28 cellular contexts compared by ENCODE assay signal in genomic region chr22:39693943-39694500, GRCh38.
DNase-seq lines count a peak whose midpoint lies in the region; ATAC-seq, FAIRE-seq and TF ChIP-seq lines count a peak whose summit lies in the region.
"Had no signal": no experiment of that assay in that cellular context is flagged by ENCODE, and none has a peak within 500 bp of the region (broad histone marks: within the 10 kb centered on the region; RNA-seq: fewer than 3 reads in every experiment).

No MANE protein-coding gene starts in this region.

- no peak for TF ChIP-seq EP300 in H1 (IDR thresholded peaks at IDR 0.05; ENCODE audit: borderline replicate concordance in 1 of 2, low read depth in 2 of 2, low read length in 2 of 2)

- H3K56ac ChIP-seq in H1 (replicated peaks; ENCODE audit: insufficient read length, low read depth, low read length) = no peak overlapping the region

- intact Hi-C loops in CD4-positive, alpha-beta T cell (cut with DNase I, micrococcal nuclease) = no loop called here
- intact Hi-C loops in breast epithelium (cut with DNase I; ENCODE audit: low total_unique reads) = no loop called here

- FAIRE-seq in H1 (lab: Jason Lieb, UNC) = no peak
- FAIRE-seq: GM12891, HTR-8/SVneo had no signal

- no peaks in the 10 kb centered on the region for H3K36me3 Mint-ChIP-seq in T-helper 1 cell treated with Interleukin-12 subunit alpha and Interleukin-12 subunit beta and Interleukin-4 antibody, amounts not matched to agents 30 μg/mL and 1 μg/mL, for 36 hours (ENCODE audit: low read depth)
- H3K36me3 Mint-ChIP-seq in GM23338 (ENCODE audit: low read depth) (no peaks in the 10 kb centered on the region), neural progenitor cell (no peaks in the 10 kb centered on the region)
- no peaks in the 10 kb centered on the region for H3K36me3 Mint-ChIP-seq in CD4-positive, alpha-beta T cell (ENCODE audit: low read depth)
- H3K36me3 Mint-ChIP-seq: CD8-positive, alpha-beta memory T cell had no signal

- H3K27ac ChIP-seq in GM23338 (ENCODE audit: low read depth) (no peak overlapping the region), H1 (ENCODE audit: low read depth, low read length) (no peak overlapping the region), neural progenitor cell (no peak overlapping the region), breast epithelium (no peak overlapping the region)
- H3K27ac ChIP-seq in CD4-positive, alpha-beta T cell (ENCODE audit: low read depth, low read length) = no peak overlapping the region
- H3K27ac ChIP-seq: 22Rv1, RWPE1, SK-N-MC had no signal

- H3K4me3 Mint-ChIP-seq in T-helper 1 cell treated with Interleukin-12 subunit alpha and Interleukin-12 subunit beta and Interleukin-4 antibody, amounts not matched to agents 30 μg/mL and 1 μg/mL, for 36 hours = no peak overlapping the region
- H3K4me3 Mint-ChIP-seq in GM23338 (no peak overlapping the region), neural progenitor cell (no peak overlapping the region)
- no peak overlapping the region for H3K4me3 Mint-ChIP-seq in CD4-positive, alpha-beta T cell
- H3K4me3 Mint-ChIP-seq: CD8-positive, alpha-beta memory T cell had no signal

- no peaks in the 10 kb centered on the region; the same call in 1 of the 2 replicates for H3K23me2 ChIP-seq in H1 (ENCODE audit: low read depth, low read length)

- CTCF ChIA-PET in H1 (lab: Charles Lee; ENCODE audit: partially characterized antibody) = no interaction called here
- CTCF ChIA-PET in CD4-positive, alpha-beta T cell (lab: Charles Lee) = no interaction called here

- H3F3A ChIP-seq in GM23338 (replicated peaks; ENCODE audit: low read depth) (no peaks in the 10 kb centered on the region), neural progenitor cell (ENCODE audit: low read depth) (peaks cover 9% of the 10 kb centered on the region)

- H3K9me3 ChIP-seq in H1 (ENCODE audit: insufficient read depth in 2 of 2, low read depth in 1 of 2, low read length in 1 of 2) (no peaks in the 10 kb centered on the region), neural progenitor cell (ENCODE audit: low read depth) (no peaks in the 10 kb centered on the region), breast epithelium (no peaks in the 10 kb centered on the region)
- no peaks in the 10 kb centered on the region for H3K9me3 ChIP-seq in CD4-positive, alpha-beta T cell (ENCODE audit: control insufficient read depth, low read length)
- H3K9me3 ChIP-seq: HAP-1 had no signal

- no peaks in the 10 kb centered on the region for H3K9me3 Mint-ChIP-seq in T-helper 1 cell treated with Interleukin-12 subunit alpha and Interleukin-12 subunit beta and Interleukin-4 antibody, amounts not matched to agents 30 μg/mL and 1 μg/mL, for 36 hours
- H3K9me3 Mint-ChIP-seq in GM23338 (no peaks in the 10 kb centered on the region), neural progenitor cell (no peaks in the 10 kb centered on the region)
- H3K9me3 Mint-ChIP-seq in CD4-positive, alpha-beta T cell = no peaks in the 10 kb centered on the region

- no peak overlapping the region for H2BK5ac ChIP-seq in H1 (ENCODE audit: low read depth, low read length)

- no peak overlapping the region for H2BK15ac ChIP-seq in H1 (ENCODE audit: low read length)

- H2AFZ ChIP-seq in GM23338 = peak overlapping the region; percentile 69; the same call in 1 of the 2 replicates
- 0 out of 2 replicates have a peak overlapping the region, but pooled peaks have one; percentile 58 for H2AFZ ChIP-seq in H1 (ENCODE audit: low read length)
- H2AFZ ChIP-seq in neural progenitor cell (replicated peaks) = no peak overlapping the region

- peak overlapping the region; percentile 19; the same call in 1 of the 2 replicates for H3K18ac ChIP-seq in H1 (ENCODE audit: extremely low read depth, low read length)

- H3K4me2 ChIP-seq in GM23338 (no peak overlapping the region), H1 (ENCODE audit: insufficient read depth in 1 of 2, low read depth in 2 of 2, low read length in 2 of 2) (no peak overlapping the region), neural progenitor cell (no peak overlapping the region)

- H3K4me1 Mint-ChIP-seq in T-helper 1 cell treated with Interleukin-12 subunit alpha and Interleukin-12 subunit beta and Interleukin-4 antibody, amounts not matched to agents 30 μg/mL and 1 μg/mL, for 36 hours (ENCODE audit: low read depth) = peaks cover 2% of the 10 kb centered on the region
- peaks cover 10% of the 10 kb centered on the region; the same call in 1 of the 3 replicates for H3K4me1 Mint-ChIP-seq in GM23338
- H3K4me1 Mint-ChIP-seq in neural progenitor cell = peaks cover 48% of the 10 kb centered on the region
- peaks cover 13% of the 10 kb centered on the region for H3K4me1 Mint-ChIP-seq in CD4-positive, alpha-beta T cell (ENCODE audit: low read depth)

- no peaks in the 10 kb centered on the region for H3K9me2 ChIP-seq in GM23338 (ENCODE audit: insufficient read depth)

- no peak overlapping the region for H3K23ac ChIP-seq in H1 (ENCODE audit: insufficient read length)

- no peak overlapping the region for H2BK120ac ChIP-seq in H1 (replicated peaks; ENCODE audit: low read depth, low read length)

- ATAC-seq in GM23338 = no peak
- no peak for ATAC-seq in CD4-positive, alpha-beta T cell (ENCODE audit: poor library complexity)

- no peak overlapping the region for H2BK12ac ChIP-seq in H1 (ENCODE audit: low read depth, low read length)

- H3K4me1 ChIP-seq in GM23338 (ENCODE audit: insufficient read depth) (no peaks in the 10 kb centered on the region), H1 (replicated peaks in 1 of 4; ENCODE audit: control insufficient read depth in 3 of 4, insufficient read depth in 4 of 4, low read length in 3 of 4) (peaks cover 0 to 5% (median 2%) of the 10 kb centered on the region in 4 experiments; a peak in 4 of 7 replicates), neural progenitor cell (peaks cover 21% of the 10 kb centered on the region), breast epithelium (no peaks in the 10 kb centered on the region)

- H3K4ac ChIP-seq in H1 (replicated peaks; ENCODE audit: insufficient read length, low read depth, low read length) = no peak overlapping the region

- no peak for TF ChIP-seq RAD21 in H1 (IDR thresholded peaks at IDR 0.05 in 1 of 2, conservative IDR thresholded peaks at IDR 0.05 in 1 of 2; ENCODE audit: low read depth in 2 of 2, low read length in 2 of 2)

- no peak overlapping the region for H3K9ac ChIP-seq in H1 (replicated peaks in 1 of 4; ENCODE audit: extremely low read depth in 1 of 4, low read depth in 3 of 4, low read length in 3 of 4)
- no peak overlapping the region for H3K9ac ChIP-seq in neural progenitor cell

- H4K20me1 ChIP-seq in GM23338 (replicated peaks; ENCODE audit: insufficient read depth) (no peaks in the 10 kb centered on the region), H1 (replicated peaks in 1 of 2; ENCODE audit: control insufficient read depth in 1 of 2, insufficient read depth in 2 of 2, low read length in 2 of 2) (no peaks in the 10 kb centered on the region), neural progenitor cell (ENCODE audit: low read depth) (no peaks in the 10 kb centered on the region)

- H3K79me2 ChIP-seq in GM23338 (replicated peaks; ENCODE audit: insufficient read depth) (no peaks in the 10 kb centered on the region), H1 (ENCODE audit: control insufficient read depth in 1 of 2, insufficient read depth in 2 of 2, low read length in 2 of 2) (no peaks in the 10 kb centered on the region), neural progenitor cell (ENCODE audit: low read depth) (no peaks in the 10 kb centered on the region)

- H4K5ac ChIP-seq in H1 (ENCODE audit: insufficient read length, low read depth, low read length) = no peak overlapping the region

- H4K8ac ChIP-seq in H1 (ENCODE audit: extremely low read depth, insufficient read depth, low read length) = no peak overlapping the region

- H3K27me3 ChIP-seq in GM23338 (ENCODE audit: insufficient read depth) (no peaks in the 10 kb centered on the region), H1 (replicated peaks in 1 of 4; ENCODE audit: control insufficient read depth in 3 of 4, extremely low read depth in 1 of 4, insufficient read depth in 3 of 4, low read length in 3 of 4) (no peaks in the 10 kb centered on the region; a peak in 1 of 7 replicates), neural progenitor cell (no peaks in the 10 kb centered on the region), breast epithelium (peaks cover 0 to 13% of the 10 kb centered on the region in 2 donors)
- H3K27me3 ChIP-seq in CD4-positive, alpha-beta T cell (ENCODE audit: control insufficient read depth, insufficient read depth, low read length) = peaks cover 13% of the 10 kb centered on the region

- H2AK5ac ChIP-seq in H1 (ENCODE audit: low read depth, low read length) = no peak overlapping the region

- 77% methylated on average over 13 of the region's 14 CpGs; no CpG with 5 or more reads in 1 of the 2 experiments for WGBS in H1 (ENCODE audit: extremely low coverage in 1 of 2, insufficient coverage in 1 of 2, insufficient read length in 1 of 2, insufficient replicate concordance in 2 of 2, low coverage in 1 of 2, low lambda C conversion rate in 2 of 2, missing lambda C conversion rate in 1 of 2), 2 experiments

- H3K27me3 Mint-ChIP-seq in T-helper 1 cell treated with Interleukin-12 subunit alpha and Interleukin-12 subunit beta and Interleukin-4 antibody, amounts not matched to agents 30 μg/mL and 1 μg/mL, for 36 hours (ENCODE audit: low read depth) = peaks cover 21% of the 10 kb centered on the region
- H3K27me3 Mint-ChIP-seq in GM23338 (ENCODE audit: insufficient read depth, low read depth, poor library complexity) (peaks cover 9% of the 10 kb centered on the region), neural progenitor cell (ENCODE audit: insufficient read depth, low read depth) (peaks cover 22% of the 10 kb centered on the region)
- H3K27me3 Mint-ChIP-seq in CD4-positive, alpha-beta T cell = peaks cover 24% of the 10 kb centered on the region

- H3K36me3 ChIP-seq in GM23338 (ENCODE audit: insufficient read depth) = no peaks in the 10 kb centered on the region
- H3K36me3 ChIP-seq in H1 (ENCODE audit: control insufficient read depth in 2 of 4, insufficient read depth in 4 of 4, low read length in 3 of 4) = no peaks in the 10 kb centered on the region
- H3K36me3 ChIP-seq in neural progenitor cell = no peaks in the 10 kb centered on the region
- no peaks in the 10 kb centered on the region for H3K36me3 ChIP-seq in breast epithelium
- H3K36me3 ChIP-seq: HAP-1 had no signal

- peak overlapping the region; percentile 28 for H3K27ac Mint-ChIP-seq in T-helper 1 cell treated with Interleukin-12 subunit alpha and Interleukin-12 subunit beta and Interleukin-4 antibody, amounts not matched to agents 30 μg/mL and 1 μg/mL, for 36 hours
- H3K27ac Mint-ChIP-seq in GM23338 (no peak overlapping the region), neural progenitor cell (peak overlapping the region; percentile 46)
- H3K27ac Mint-ChIP-seq in CD4-positive, alpha-beta T cell = no peak overlapping the region

- H3K14ac ChIP-seq in H1 (ENCODE audit: insufficient read length) = no peak overlapping the region

- no peak overlapping the region for H2BK20ac ChIP-seq in H1 (ENCODE audit: low read length)

- H3K79me1 ChIP-seq in H1 (ENCODE audit: low read depth, low read length) = no peaks in the 10 kb centered on the region

- DNase-seq in T-helper 1 cell (no peak), GM23338 (ENCODE audit: low spot score) (no peak), H1 (ENCODE audit: low read depth in 1 of 2, low spot score in 2 of 2) (no peak), neural progenitor cell (ENCODE audit: low spot score) (no peak), breast epithelium (ENCODE audit: low spot score in 2 of 2) (no peak)
- no peak for DNase-seq in stimulated activated CD4-positive, alpha-beta T cell treated with anti-CD3 and anti-CD28 coated beads, Interleukin-4, amount 100 ng/mL, for 24 hours
- no peak for DNase-seq in CD4-positive, alpha-beta T cell
- DNase-seq: AML-193; C1 segment of cervical spinal cord; CD8-positive, alpha-beta memory T cell; DMS 273 treated with DMSO at 0.1 percent for 48 hours; DMS79; EL; GDM1; KBM-7; NCI-H1694; NCI-H2029 treated with DMSO at 0.1 percent for 48 hours; NCI-H2227 treated with DMSO at 0.1 percent for 48 hours; NCI-H69; SIG-M5; SW 1271 had no signal

- no peak for TF ChIP-seq POLR2A in H1 (IDR thresholded peaks at IDR 0.05; ENCODE audit: control extremely low read depth in 1 of 2, low read depth in 2 of 2, low read length in 2 of 2)
- no peak for TF ChIP-seq POLR2A in breast epithelium (IDR thresholded peaks at IDR 0.05)

- POLR2A ChIA-PET in H1 (lab: Charles Lee; ENCODE audit: partially characterized antibody) = no interaction called here
- POLR2A ChIA-PET in CD4-positive, alpha-beta T cell (lab: Charles Lee) = no interaction called here

- H3K4me3 ChIP-seq in GM23338 = no peak overlapping the region
- no peak overlapping the region for H3K4me3 ChIP-seq in H1 (ENCODE audit: extremely low read depth in 1 of 4, insufficient read depth in 2 of 4, low read depth in 3 of 4, low read length in 4 of 4)
- no peak overlapping the region for H3K4me3 ChIP-seq in neural progenitor cell
- H3K4me3 ChIP-seq in breast epithelium = no peak overlapping the region
- H3K4me3 ChIP-seq: HAP-1, SK-N-MC had no signal

- H4K91ac ChIP-seq in H1 (replicated peaks; ENCODE audit: insufficient read length, low read length) = no peak overlapping the region

- TF ChIP-seq CTCF in GM23338 (conservative IDR thresholded peaks at IDR 0.05; ENCODE audit: low read depth in 2 of 2) (no peak), H1 (IDR thresholded peaks at IDR 0.05; ENCODE audit: control extremely low read depth in 1 of 3, insufficient read depth in 1 of 3, low read depth in 1 of 3, low read length in 3 of 3) (no peak), neural progenitor cell (IDR thresholded peaks at IDR 0.05) (no peak), breast epithelium (IDR thresholded peaks at IDR 0.05) (no peak)
- TF ChIP-seq CTCF in CD4-positive, alpha-beta T cell (IDR thresholded peaks at IDR 0.05) = no peak

Comparison
In these comparisons a context has a peak if more than half of its experiments do, and no peak if none do; other contexts are left out.
1. H3K27ac Mint-ChIP-seq: peak in T-helper 1 cell treated with Interleukin-12 subunit alpha and Interleukin-12 subunit beta and Interleukin-4 antibody, amounts not matched to agents 30 μg/mL and 1 μg/mL, for 36 hours (single experiment) and neural progenitor cell (single experiment); none in GM23338 (single experiment) and CD4-positive, alpha-beta T cell (single experiment).